Comparison of ENCODE assay signal across 8 cellular contexts in genomic region chr9:2014696-2015580, GRCh38. TPM values are rescaled to one million over a fixed set of nuclear protein-coding genes. Genes with fewer than 3 reads are reported as not detected.
A peak's percentile ranks its signal among the peaks of the same experiment; 100 is the strongest.
DNase-seq lines count a peak whose midpoint lies in the region; ATAC-seq lines count a peak whose summit lies in the region.

SMARCA2 (plus strand) TSS chr9:2015347; CDS start chr9:2029023, 13,676 bp downstream.

- peak within 1 kb of the TSS; percentile 80 to 95 (median 93) for H3K27ac ChIP-seq in BLaER1 treated with 17β-estradiol and CSF1 and Interleukin-3, amounts not matched to agents 10 nM and 100 nM

- H3K36me3 ChIP-seq in BLaER1 treated with 17β-estradiol and CSF1 and Interleukin-3, amounts not matched to agents 10 nM and 100 nM = no peaks in the 10 kb centered on the region

- H3K4me2 ChIP-seq in BLaER1 treated with 17β-estradiol and CSF1 and Interleukin-3, amounts not matched to agents 10 nM and 100 nM = peak within 1 kb of the TSS; percentile 90 to 98 (median 93)

- no peaks in the 10 kb centered on the region for H3K27me3 ChIP-seq in BLaER1 treated with 17β-estradiol and CSF1 and Interleukin-3, amounts not matched to agents 10 nM and 100 nM

- peak within 1 kb of the TSS; percentile 87 to 97 (median 94) for H3K9ac ChIP-seq in BLaER1 treated with 17β-estradiol and CSF1 and Interleukin-3, amounts not matched to agents 10 nM and 100 nM

- peak; percentile 98 for DNase-seq in NCI-H69 (lab: John Stamatoyannopoulos, UW)
- peak; percentile 97 for DNase-seq in activated CD4-positive, alpha-beta T cell treated with anti-CD3 and anti-CD28 coated beads, Interleukin-2, amount 50 U/mL, for 1 hour
- DNase-seq in cortex of kidney (lab: John Stamatoyannopoulos, UW) = peak; percentile 68
- peak; percentile 99 for DNase-seq in left lobe of liver (ENCODE audit: low spot score)
- DNase-seq in stimulated activated CD4-positive, alpha-beta T cell treated with anti-CD3 and anti-CD28 coated beads, Interleukin-2, amount 100 ng/mL, for 24 hours = peak; percentile 96 to 98

- ATAC-seq in GM19328 (IDR thresholded peaks at IDR 0.05; ENCODE audit: unreplicated experiment) (peak; percentile 71), HG03469 (IDR thresholded peaks at IDR 0.05; ENCODE audit: unreplicated experiment) (peak; percentile 69), left lobe of liver (peak; percentile 74)

- no peaks in the 10 kb centered on the region for H3K9me3 ChIP-seq in BLaER1 treated with 17β-estradiol and CSF1 and Interleukin-3, amounts not matched to agents 10 nM and 100 nM (replicated peaks in 1 of 11)

- peaks cover 9 to 26% (median 23%) of the 10 kb centered on the region in 11 experiments; a peak in 21 of 22 replicates for H4K20me1 ChIP-seq in BLaER1 treated with 17β-estradiol and CSF1 and Interleukin-3, amounts not matched to agents 10 nM and 100 nM

- peaks cover 27 to 34% (median 30%) of the 10 kb centered on the region in 10 experiments for H3K4me1 ChIP-seq in BLaER1 treated with 17β-estradiol and CSF1 and Interleukin-3, amounts not matched to agents 10 nM and 100 nM

- H3K4me3 ChIP-seq in BLaER1 treated with 17β-estradiol and CSF1 and Interleukin-3, amounts not matched to agents 10 nM and 100 nM = peak within 1 kb of the TSS; percentile 74 to 96 (median 86)

RNA-seq across cellular contexts. Expression of gene SMARCA2, which starts in this region (rescaled TPM):
- 91.3 TPM for total RNA-seq in left lobe of liver

Comparison
In these comparisons a context has a peak if more than half of its experiments do, and no peak if none do; other contexts are left out.
1. Peak in every context shown above with its lines: DNase-seq, ATAC-seq, H3K4me3 ChIP-seq and H3K27ac ChIP-seq.